In genomic region chr14:73723411-73723798, GRCh38 we compare ENCODE assay signal across 8 cellular contexts. TPM values are rescaled to one million over a fixed set of nuclear protein-coding genes. Genes with fewer than 3 reads are reported as not detected.
A peak's percentile ranks its signal among the peaks of the same experiment; 100 is the strongest.
DNase-seq lines count a peak whose midpoint lies in the region; ATAC-seq, FAIRE-seq and TF ChIP-seq lines count a peak whose summit lies in the region.

No MANE protein-coding gene starts in this region.

- H2AFZ ChIP-seq in PC-3 (ENCODE audit: low read length) = no peak overlapping the region
- H2AFZ ChIP-seq in endothelial cell of umbilical vein (ENCODE audit: low read depth, low read length) = no peak overlapping the region

- no peaks in the 10 kb centered on the region for H3K9me2 ChIP-seq in PC-3 (replicated peaks; ENCODE audit: low read length)

- H3K27ac Mint-ChIP-seq in Calu3 (ENCODE audit: unreplicated experiment) = peak overlapping the region; percentile 91

- H3K27me3 Mint-ChIP-seq in Calu3 (ENCODE audit: unreplicated experiment) = no peaks in the 10 kb centered on the region

- peaks cover 61% of the 10 kb centered on the region for H3K36me3 Mint-ChIP-seq in Calu3 (ENCODE audit: insufficient read depth, unreplicated experiment)

- H3K4me3 Mint-ChIP-seq in Calu3 (ENCODE audit: low read depth, unreplicated experiment) = peak overlapping the region; percentile 50

- H3K9ac ChIP-seq in PC-3 (ENCODE audit: low read length) (peak overlapping the region; percentile 36), endothelial cell of umbilical vein (replicated peaks; ENCODE audit: extremely low read depth, insufficient read depth, low read length) (peak overlapping the region; percentile 35)

- BruUV-seq in Calu3 (replicated peaks; lab: Mats Ljungman, UMichigan) = no TSS peak
- BruUV-seq in PC-3 (replicated peaks; lab: Mats Ljungman, UMichigan) = no TSS peak
- no TSS peak for BruUV-seq in endothelial cell of umbilical vein (replicated peaks; lab: Mats Ljungman, UMichigan)

- CTCF ChIA-PET in Calu3 (lab: Charles Lee) (interaction anchor here (0.7 to 2.0 kb wide), 7 partner anchors 11 to 37 kb away, joined by 3 to 8 read pairs (median 4); a partner anchor contains a TSS), PC-3 (lab: Charles Lee) (interaction anchor here (0.5 to 1.1 kb wide), 6 partner anchors 11 to 394 kb away, joined by 3 to 4 read pairs (median 4); partner anchors contain the start of genes ACOT2 and PTGR2), endothelial cell of umbilical vein (lab: Charles Lee) (interaction anchor here (0.7 to 12.5 kb wide), 16 partner anchors 10 to 213 kb away, joined by 3 to 245 read pairs (median 4); partner anchors contain the start of genes PNMA1 and ZNF410)

- 76% methylated on average over 7 of the region's 7 CpGs for WGBS in prostate gland

- TF ChIP-seq CTCF in Calu3 (IDR thresholded peaks at IDR 0.05; ENCODE audit: unreplicated experiment) (no peak), PC-3 (conservative IDR thresholded peaks at IDR 0.05; ENCODE audit: low read depth, low read length) (no peak), endothelial cell of umbilical vein (IDR thresholded peaks at IDR 0.05; ENCODE audit: extremely low read depth in 1 of 2, insufficient read depth in 1 of 2, low read depth in 1 of 2, low read length in 2 of 2) (no peak), prostate gland (IDR thresholded peaks at IDR 0.05) (no peak)

- H4K20me1 ChIP-seq in PC-3 (ENCODE audit: low read length) = no peaks in the 10 kb centered on the region
- H4K20me1 ChIP-seq in endothelial cell of umbilical vein (replicated peaks; ENCODE audit: control insufficient read depth, extremely low read depth, insufficient read depth, low read length) = no peaks in the 10 kb centered on the region

- TF ChIP-seq POLR2A in endothelial cell of umbilical vein (IDR thresholded peaks at IDR 0.05; ENCODE audit: low read depth, low read length) = no peak
- no peak for TF ChIP-seq POLR2A in prostate gland (IDR thresholded peaks at IDR 0.05)

- no peaks in the 10 kb centered on the region for H3K9me3 ChIP-seq in PC-3 (ENCODE audit: low read length)
- H3K9me3 ChIP-seq in endothelial cell of umbilical vein (replicated peaks; ENCODE audit: control insufficient read depth, insufficient read depth, low read length) = no peaks in the 10 kb centered on the region
- no peaks in the 10 kb centered on the region for H3K9me3 ChIP-seq in prostate gland

- H3K79me2 ChIP-seq in PC-3 (ENCODE audit: low read length) (peaks cover 12% of the 10 kb centered on the region), endothelial cell of umbilical vein (ENCODE audit: control insufficient read depth, insufficient read depth, low read length) (peaks cover 13% of the 10 kb centered on the region)

- H3K27me3 ChIP-seq in PC-3 (ENCODE audit: low read length) (no peaks in the 10 kb centered on the region), endothelial cell of umbilical vein (ENCODE audit: control insufficient read depth in 2 of 2, insufficient read depth in 2 of 2, low read length in 2 of 2) (no peaks in the 10 kb centered on the region), prostate gland (replicated peaks; ENCODE audit: insufficient read depth) (no peaks in the 10 kb centered on the region)

- dilution Hi-C loops in endothelial cell of umbilical vein (cut with MboI; ENCODE audit: extremely low pct_ligation_motif_present, low sequenced_read_pairs) = no loop called here

- peaks cover 6% of the 10 kb centered on the region for H3F3A ChIP-seq in PC-3 (ENCODE audit: low read length, unreplicated experiment)

- FAIRE-seq in endothelial cell of umbilical vein (lab: Jason Lieb, UNC) = no peak

- no peaks in the 10 kb centered on the region for H3K9me3 Mint-ChIP-seq in Calu3 (ENCODE audit: low read depth, unreplicated experiment)

- H3K4me1 ChIP-seq in PC-3 (ENCODE audit: insufficient read depth, low read length) (peaks cover 42% of the 10 kb centered on the region), endothelial cell of umbilical vein (ENCODE audit: control insufficient read depth, extremely low read depth, insufficient read depth, low read length) (peaks cover 45% of the 10 kb centered on the region), prostate gland (replicated peaks) (no peaks in the 10 kb centered on the region)

- H3K4me2 ChIP-seq in PC-3 (ENCODE audit: low read length) (peak overlapping the region; percentile 34), endothelial cell of umbilical vein (ENCODE audit: insufficient read depth, low read length) (peak overlapping the region; percentile 17)

- H3K4me1 Mint-ChIP-seq in Calu3 (ENCODE audit: low read depth, unreplicated experiment) = peaks cover 44% of the 10 kb centered on the region

- H3K4me3 ChIP-seq in PC-3 (ENCODE audit: low read length) = peak overlapping the region; percentile 4; the same call in 1 of the 2 replicates
- H3K4me3 ChIP-seq in endothelial cell of umbilical vein (replicated peaks in 1 of 3; ENCODE audit: insufficient read depth in 1 of 3, low read depth in 1 of 3, low read length in 3 of 3) = no peak overlapping the region
- no peak overlapping the region for H3K4me3 ChIP-seq in prostate gland

- DNase-seq in Calu3 (no peak), PC-3 (peak; percentile 1), endothelial cell of umbilical vein (ENCODE audit: low read depth, low spot score) (no peak), prostate gland (ENCODE audit: low spot score) (no peak), NAMALWA (ENCODE audit: low spot score) (no peak), RKO (ENCODE audit: low spot score) (no peak), amniotic stem cell (lab: John Stamatoyannopoulos, UW) (no peak)
- DNase-seq in activated CD8-positive, alpha-beta memory T cell treated with anti-CD3 and anti-CD28 coated beads for 24 hours = no peak

- no peaks in the 10 kb centered on the region for H3K9me1 ChIP-seq in endothelial cell of umbilical vein (replicated peaks; ENCODE audit: control insufficient read depth, extremely low read depth, insufficient read depth, low read length)

- H3K27ac ChIP-seq in PC-3 (ENCODE audit: low read length) (peak overlapping the region; percentile 70), endothelial cell of umbilical vein (ENCODE audit: insufficient read depth, low read depth, low read length) (peak overlapping the region; percentile 98), prostate gland (peak overlapping the region; percentile 40 to 60)

- intact Hi-C loops in Calu3 (cut with micrococcal nuclease; ENCODE audit: unreplicated experiment) = no loop called here
- intact Hi-C loops in PC-3 (cut with micrococcal nuclease) = loop anchor here (10.0 kb wide), 1 partner anchor 311 kb away; no protein-coding TSS in a partner anchor
- intact Hi-C loops in endothelial cell of umbilical vein (cut with micrococcal nuclease) = no loop called here
- intact Hi-C loops in prostate gland (cut with DNase I) = loop anchor here (5.0 to 10.0 kb wide), 3 partner anchors 34 to 231 kb away; partner anchors contain the start of genes ACOT2, COQ6 and FAM161B

- ATAC-seq in PC-3 = no peak

- POLR2A ChIA-PET in PC-3 (lab: Charles Lee; ENCODE audit: unreplicated experiment) (interaction anchor here (0.5 to 0.7 kb wide), 3 partner anchors 9 to 201 kb away, joined by 3 to 9 read pairs (median 8); partner anchors contain the start of genes PNMA1 and ZNF410), endothelial cell of umbilical vein (lab: Charles Lee) (interaction anchor here (1.2 to 1.3 kb wide), 2 partner anchors 9 to 164 kb away, joined by 3 to 5 read pairs; partner anchors contain the start of genes PNMA1 and ZNF410)

- H3K36me3 ChIP-seq in PC-3 (ENCODE audit: low read depth, low read length) (peaks cover 73% of the 10 kb centered on the region), endothelial cell of umbilical vein (ENCODE audit: control insufficient read depth in 2 of 2, extremely low read depth in 1 of 2, insufficient read depth in 2 of 2, low read length in 2 of 2) (peaks cover 45 to 47% of the 10 kb centered on the region in 2 experiments), prostate gland (peaks cover 22 to 36% of the 10 kb centered on the region in 2 donors)

TF ChIP-seq in endothelial cell of umbilical vein, 7 proteins besides CTCF, POLR2A, EP300 and RAD21:
- TF ChIP-seq MAX (IDR thresholded peaks at IDR 0.05; ENCODE audit: insufficient read depth, insufficient read length) = no peak
- no peak for TF ChIP-seq FOS (IDR thresholded peaks at IDR 0.05; ENCODE audit: borderline replicate concordance, insufficient read depth, low read length)
- TF ChIP-seq MYC (IDR thresholded peaks at IDR 0.05; ENCODE audit: low read depth, low read length) = no peak
- TF ChIP-seq EZH2 (IDR thresholded peaks at IDR 0.05; ENCODE audit: borderline replicate concordance, low read depth, low read length, severe bottlenecking) = no peak
- no peak for TF ChIP-seq JUN (IDR thresholded peaks at IDR 0.05; ENCODE audit: borderline replicate concordance, insufficient read depth, insufficient read length, low read depth)
- TF ChIP-seq GATA2 (IDR thresholded peaks at IDR 0.05; ENCODE audit: insufficient read depth, insufficient read length, low read depth, low read length) = no peak
- no peak for TF ChIP-seq POLR2AphosphoS5 (IDR thresholded peaks at IDR 0.05; ENCODE audit: insufficient read depth, low read depth, low read length)

RNA-seq across cellular contexts. Expression of gene PNMA1, which starts 9.2 kb away (rescaled TPM):
- total RNA-seq in Calu3 (2022) (37.2 and 37.9 TPM in 2 replicates), PC-3 (2014; rRNA removed) (30.8 and 36.7 TPM in 2 replicates), endothelial cell of umbilical vein (82.4 and 82.6 TPM in 2 replicates), prostate gland (10 to 100 TPM; 18.6 to 62.7 TPM)
- polyA plus RNA-seq in endothelial cell of umbilical vein = 25.8 and 29.8 TPM in 2 replicates
- 33.5 and 34.9 TPM in 2 replicates for polyA plus RNA-seq in endothelial cell of umbilical vein (2011; cell fraction: cytosol; rRNA removed)
- polyA plus RNA-seq in endothelial cell of umbilical vein (2011; cell fraction: nucleus; rRNA removed) = 21.7 and 25.2 TPM in 2 replicates
- 48.9 and 63.0 TPM in 2 replicates for polyA plus RNA-seq in endothelial cell of umbilical vein (2012)
- 27.9 and 28.4 TPM in 2 replicates for polyA minus RNA-seq in endothelial cell of umbilical vein
- 12.2 TPM for polyA minus RNA-seq in endothelial cell of umbilical vein (2011; cell fraction: cytosol; rRNA and poly(A)+ RNA removed)
- 9.1 and 12.8 TPM in 2 replicates for polyA minus RNA-seq in endothelial cell of umbilical vein (2011; cell fraction: nucleus; rRNA and poly(A)+ RNA removed)

Comparison
In these comparisons a context has a peak if more than half of its experiments do, and no peak if none do; other contexts are left out.
1. intact Hi-C loops: an anchor here in PC-3 (10.0 kb wide) and prostate gland (5.0 to 10.0 kb wide); none called in Calu3 and endothelial cell of umbilical vein.